9 cellular contexts compared by ENCODE assay signal in the genomic region with DNA sequence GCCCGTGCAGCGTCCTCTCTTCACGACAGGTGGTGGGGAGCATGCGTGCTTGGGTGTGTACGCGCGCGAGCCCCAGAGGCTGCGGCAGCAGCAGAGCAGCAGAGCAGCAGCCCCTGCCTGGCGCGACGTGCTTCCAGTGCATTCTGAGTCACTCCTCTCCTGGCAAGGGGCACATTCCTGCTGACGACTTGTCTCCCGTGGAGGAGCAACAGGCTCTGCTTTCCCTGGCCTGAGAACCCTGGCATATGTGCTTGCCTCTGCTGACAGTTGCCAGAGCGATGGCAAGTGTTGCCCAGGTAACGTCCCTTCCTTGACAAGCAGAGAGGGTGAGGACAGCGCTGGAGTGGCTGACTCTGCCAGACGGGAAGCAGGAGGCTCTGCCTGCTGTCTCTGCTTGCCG.
DNase-seq lines count a peak whose midpoint lies in the region; ATAC-seq, FAIRE-seq and TF ChIP-seq lines count a peak whose summit lies in the region.
"Had no signal": no experiment of that assay in that cellular context is flagged by ENCODE, and none has a peak within 500 bp of the region (broad histone marks: within the 10 kb centered on the region; RNA-seq: fewer than 3 reads in every experiment).

No MANE protein-coding gene starts in this region.

- BruUV-seq in HepG2 (replicated peaks; lab: Mats Ljungman, UMichigan) = no TSS peak

- 0 out of 4 replicates have a peak, but pooled peaks of 1 of the 2 experiments have one; percentile 29 for TF ChIP-seq POLR2A in HepG2 (IDR thresholded peaks at IDR 0.05; ENCODE audit: insufficient read depth in 1 of 2, low read depth in 2 of 2, low read length in 2 of 2)
- no peak for TF ChIP-seq POLR2A in right lobe of liver (IDR thresholded peaks at IDR 0.05)
- TF ChIP-seq POLR2A in body of pancreas (IDR thresholded peaks at IDR 0.05) = peak in 2 of 3 donors; percentile 32 to 39

- H3K27me3 ChIP-seq in HepG2 (ENCODE audit: control insufficient read depth in 1 of 2, insufficient read depth in 2 of 2, low read length in 2 of 2) (no peaks in the 10 kb centered on the region), right lobe of liver (no peaks in the 10 kb centered on the region), body of pancreas (no peaks in the 10 kb centered on the region)
- H3K27me3 ChIP-seq in effector memory CD4-positive, alpha-beta T cell (replicated peaks; ENCODE audit: control insufficient read depth, insufficient read depth, low read length, poor library complexity, severe bottlenecking) = no peaks in the 10 kb centered on the region

- intact Hi-C loops in HepG2 (cut with micrococcal nuclease; ENCODE audit: unreplicated experiment) = no loop called here
- intact Hi-C loops in right lobe of liver (cut with DNase I) = no loop called here
- intact Hi-C loops in body of pancreas (cut with DNase I) = no loop called here

- peaks cover 5% of the 10 kb centered on the region for H3K4me1 ChIP-seq in HepG2 (ENCODE audit: insufficient read depth, low read length)
- peaks cover 0 to 11% (median 5%) of the 10 kb centered on the region in 4 donors for H3K4me1 ChIP-seq in right lobe of liver
- H3K4me1 ChIP-seq in body of pancreas = peaks cover 14% of the 10 kb centered on the region
- H3K4me1 ChIP-seq in effector memory CD4-positive, alpha-beta T cell (ENCODE audit: control insufficient read depth, insufficient read depth, low read length, poor library complexity, severe bottlenecking) = no peaks in the 10 kb centered on the region

- DNase-seq in HepG2 (ENCODE audit: low spot score) (no peak), right lobe of liver (no peak), body of pancreas (peak; percentile 91 to 97 (median 94)), kidney glomerular epithelial cell (lab: John Stamatoyannopoulos, UW) (peak; percentile 97), nephron progenitor cell (no peak)
- DNase-seq in activated CD4-positive, CD25-positive, alpha-beta regulatory T cell (lab: John Stamatoyannopoulos, UW) = no peak
- DNase-seq in effector memory CD4-positive, alpha-beta T cell = no peak

- no peak overlapping the region for H3K27ac Mint-ChIP-seq in nephron progenitor cell

- TF ChIP-seq RAD21 in HepG2 (CRISPR knock-in tag; IDR thresholded peaks at IDR 0.05) = no peak

- no peaks in the 10 kb centered on the region for H3K27me3 Mint-ChIP-seq in nephron progenitor cell (ENCODE audit: low read depth, poor library complexity)

- ATAC-seq in HepG2 (no peak), right lobe of liver (no peak), body of pancreas (peak; percentile 96), HG02840 (IDR thresholded peaks at IDR 0.05; ENCODE audit: low FRiP score, unreplicated experiment) (no peak)

- H4K20me1 ChIP-seq in HepG2 (ENCODE audit: insufficient read depth, low read length) = peaks cover 91% of the 10 kb centered on the region

- TF ChIP-seq CTCF in HepG2 (CRISPR knock-in tag; IDR thresholded peaks at IDR 0.05) (no peak), right lobe of liver (IDR thresholded peaks at IDR 0.05) (no peak), body of pancreas (IDR thresholded peaks at IDR 0.05) (no peak), nephron progenitor cell (IDR thresholded peaks at IDR 0.05) (no peak)

- H3K9me3 ChIP-seq in HepG2 (ENCODE audit: low read length) (no peaks in the 10 kb centered on the region), right lobe of liver (no peaks in the 10 kb centered on the region), body of pancreas (no peaks in the 10 kb centered on the region)
- H3K9me3 ChIP-seq in effector memory CD4-positive, alpha-beta T cell (ENCODE audit: control insufficient read depth, low read length) = no peaks in the 10 kb centered on the region
- H3K9me3 ChIP-seq: thoracic aorta had no signal

- H3K36me3 ChIP-seq in HepG2 (replicated peaks in 1 of 2; ENCODE audit: control insufficient read depth in 1 of 2, insufficient read depth in 2 of 2, low read length in 2 of 2) = peaks cover 20 to 65% of the 10 kb centered on the region in 2 experiments
- no peaks in the 10 kb centered on the region for H3K36me3 ChIP-seq in right lobe of liver
- no peaks in the 10 kb centered on the region for H3K36me3 ChIP-seq in body of pancreas (replicated peaks in 1 of 2; ENCODE audit: insufficient read depth in 1 of 2, low read depth in 2 of 2)
- H3K36me3 ChIP-seq in effector memory CD4-positive, alpha-beta T cell (ENCODE audit: control insufficient read depth, insufficient read depth, low read length) = no peaks in the 10 kb centered on the region
- H3K36me3 ChIP-seq: thoracic aorta had no signal

- in situ Hi-C loops in HepG2 (cut with HindIII; ENCODE audit: extremely low pct_ligation_motif_present, low pct_unique_long_range_greater_than_20kb) = no loop called here

- no peak overlapping the region for H2AFZ ChIP-seq in HepG2 (ENCODE audit: low read length)

- POLR2A ChIA-PET in HepG2 (lab: Yijun Ruan, JAX) = no interaction called here

- peaks cover 54% of the 10 kb centered on the region for H3K79me2 ChIP-seq in HepG2 (ENCODE audit: insufficient read depth, low read length)

- no peak overlapping the region for H3K27ac ChIP-seq in HepG2 (ENCODE audit: extremely low read length, insufficient read depth, low read length)
- H3K27ac ChIP-seq in right lobe of liver = no peak overlapping the region
- H3K27ac ChIP-seq in body of pancreas = peak overlapping the region; percentile 33 to 67 (median 56)
- H3K27ac ChIP-seq in effector memory CD4-positive, alpha-beta T cell (ENCODE audit: insufficient read depth, low read length, poor library complexity, severe bottlenecking) = no peak overlapping the region
- H3K27ac ChIP-seq: thoracic aorta had no signal

- peaks cover 92% of the 10 kb centered on the region for H3K4me1 Mint-ChIP-seq in nephron progenitor cell

- H3K4me3 Mint-ChIP-seq in nephron progenitor cell = no peak overlapping the region

- peaks cover 4% of the 10 kb centered on the region for H3K9me3 Mint-ChIP-seq in nephron progenitor cell

- TF ChIP-seq EP300 in HepG2 (IDR thresholded peaks at IDR 0.05; ENCODE audit: low read depth in 2 of 2, low read length in 2 of 2) (no peak), HepG2 (CRISPR knock-in tag; IDR thresholded peaks at IDR 0.05; ENCODE audit: borderline replicate concordance) (no peak)

- no peak overlapping the region for H3K4me2 ChIP-seq in HepG2 (ENCODE audit: low read depth, low read length)

- CTCF ChIA-PET in HepG2 (lab: Yijun Ruan, JAX; ENCODE audit: low intra/inter-chr PET ratio, low total read pairs) = no interaction called here

- over 99% methylated on average over 15 of the region's 19 CpGs for WGBS in HepG2 (ENCODE audit: low lambda C conversion rate)
- no CpG with 5 or more reads among the region's 19 CpGs for WGBS in right lobe of liver (ENCODE audit: insufficient coverage, low coverage, low lambda C conversion rate, missing lambda C conversion rate)
- WGBS in body of pancreas, 2 donors = 35% methylated on average over 19 of the region's 19 CpGs; no CpG with 5 or more reads in 1 of the 2 donors

- H3K4me3 ChIP-seq in HepG2 (replicated peaks in 1 of 3; ENCODE audit: insufficient read depth in 1 of 3, low read depth in 2 of 3, low read length in 3 of 3) = no peak overlapping the region
- no peak overlapping the region for H3K4me3 ChIP-seq in right lobe of liver
- no peak overlapping the region for H3K4me3 ChIP-seq in body of pancreas
- H3K4me3 ChIP-seq in effector memory CD4-positive, alpha-beta T cell (ENCODE audit: insufficient read depth, low read depth, low read length, poor library complexity, severe bottlenecking) = no peak overlapping the region
- H3K4me3 ChIP-seq: thoracic aorta had no signal

- no peak for FAIRE-seq in HepG2 (lab: Jason Lieb, UNC)

- no peak overlapping the region for H3K9ac ChIP-seq in HepG2 (ENCODE audit: insufficient read depth, low read depth, low read length)

- H3K36me3 Mint-ChIP-seq in nephron progenitor cell (ENCODE audit: low read depth) = no peaks in the 10 kb centered on the region

TF ChIP-seq in HepG2, 621 proteins besides CTCF, POLR2A, EP300 and RAD21:
- peak; percentile 83 for TF ChIP-seq AGO2 (optimal IDR thresholded peaks at IDR 0.05; ENCODE audit: low read depth, low read length)
- no peak for TF ChIP-seq NR2F6 (IDR thresholded peaks at IDR 0.05)
- TF ChIP-seq NR2F6 (CRISPR knock-in tag; IDR thresholded peaks at IDR 0.05) = no peak
- TF ChIP-seq DNMT1 (CRISPR knock-in tag; IDR thresholded peaks at IDR 0.05) = no peak

Comparison
In these comparisons a context has a peak if more than half of its experiments do, and no peak if none do; other contexts are left out.
1. DNase-seq: peak in body of pancreas (4 of 4) and kidney glomerular epithelial cell (single experiment); none in HepG2 (single experiment), right lobe of liver (0 of 3), activated CD4-positive, CD25-positive, alpha-beta regulatory T cell (0 of 4), nephron progenitor cell (single experiment) and effector memory CD4-positive, alpha-beta T cell (0 of 3).
2. H3K27ac ChIP-seq: peak in body of pancreas (4 of 4); none in HepG2 (single experiment), right lobe of liver (0 of 3) and effector memory CD4-positive, alpha-beta T cell (single experiment).